In genomic region chr4:189858445-189858844, GRCh38 we compare ENCODE assay signal across 20 cellular contexts.
DNase-seq lines count a peak whose midpoint lies in the region; ATAC-seq and TF ChIP-seq lines count a peak whose summit lies in the region.
"Had no signal": no experiment of that assay in that cellular context is flagged by ENCODE, and none has a peak within 500 bp of the region (broad histone marks: within the 10 kb centered on the region; RNA-seq: fewer than 3 reads in every experiment).

No MANE protein-coding gene starts in this region.

- peaks cover 2% of the 10 kb centered on the region for H3K27me3 Mint-ChIP-seq in neural progenitor cell (ENCODE audit: insufficient read depth, low read depth)
- H3K27me3 Mint-ChIP-seq: T-helper 17 cell had no signal

- peaks cover 36% of the 10 kb centered on the region for H3K9me3 Mint-ChIP-seq in neural progenitor cell
- peaks cover 4% of the 10 kb centered on the region for H3K9me3 Mint-ChIP-seq in stimulated activated effector memory CD8-positive, alpha-beta T cell treated with anti-CD3 and anti-CD28 coated beads, Interleukin-12 subunit alpha, Interleukin-12 subunit beta, amount 100 ng/mL, for 72 hours

- no peak overlapping the region for H2AFZ ChIP-seq in neural progenitor cell (replicated peaks)

- H3F3A ChIP-seq in neural progenitor cell (ENCODE audit: low read depth), result no peaks in the 10 kb centered on the region

- H3K36me3 Mint-ChIP-seq in neural progenitor cell, result no peaks in the 10 kb centered on the region
- no peaks in the 10 kb centered on the region for H3K36me3 Mint-ChIP-seq in stimulated activated effector memory CD8-positive, alpha-beta T cell treated with anti-CD3 and anti-CD28 coated beads, Interleukin-12 subunit alpha, Interleukin-12 subunit beta, amount 100 ng/mL, for 72 hours

- peaks cover 2% of the 10 kb centered on the region for H3K4me1 Mint-ChIP-seq in neural progenitor cell
- H3K4me1 Mint-ChIP-seq in stimulated activated effector memory CD8-positive, alpha-beta T cell treated with anti-CD3 and anti-CD28 coated beads, Interleukin-12 subunit alpha, Interleukin-12 subunit beta, amount 100 ng/mL, for 72 hours, result no peaks in the 10 kb centered on the region
- H3K4me1 Mint-ChIP-seq: T-helper 17 cell had no signal

- POLR2A ChIA-PET in GM10248 (lab: Yijun Ruan, JAX), result no interaction called here

- no peaks in the 10 kb centered on the region for H3K36me3 ChIP-seq in neural progenitor cell
- H3K36me3 ChIP-seq: ovary, right lobe of liver, WERI-Rb-1 had no signal

- CTCF ChIA-PET in GM10248 (lab: Yijun Ruan, JAX), result no interaction called here

- H3K27ac ChIP-seq in neural progenitor cell, result no peak overlapping the region
- H3K27ac ChIP-seq: ovary, right lobe of liver, WERI-Rb-1 had no signal

- no peak overlapping the region for H3K4me2 ChIP-seq in neural progenitor cell

- H3K9me3 ChIP-seq in neural progenitor cell (ENCODE audit: low read depth), result no peaks in the 10 kb centered on the region
- H3K9me3 ChIP-seq: ovary, right lobe of liver had no signal

- H3K79me2 ChIP-seq in neural progenitor cell (ENCODE audit: low read depth), result no peaks in the 10 kb centered on the region

- peaks cover 11% of the 10 kb centered on the region for H3K4me1 ChIP-seq in neural progenitor cell
- H3K4me1 ChIP-seq: right lobe of liver had no signal

- H3K9ac ChIP-seq in neural progenitor cell, result no peak overlapping the region

- no peaks in the 10 kb centered on the region for H3K27me3 ChIP-seq in neural progenitor cell
- H3K27me3 ChIP-seq: ovary, right lobe of liver had no signal

- ATAC-seq in GM18867 (IDR thresholded peaks at IDR 0.05; ENCODE audit: unreplicated experiment) (peak; percentile 92), GM21619 (IDR thresholded peaks at IDR 0.05; ENCODE audit: unreplicated experiment) (peak; percentile 82), HG03432 (IDR thresholded peaks at IDR 0.05; ENCODE audit: unreplicated experiment) (peak; percentile 79)
- no peak for ATAC-seq in stimulated activated effector memory CD8-positive, alpha-beta T cell treated with anti-CD3 and anti-CD28 coated beads, Interleukin-12 subunit alpha, Interleukin-12 subunit beta, amount 100 ng/mL, for 72 hours
- no peak for ATAC-seq in activated CD4-positive, CD25-positive, alpha-beta regulatory T cell treated with anti-CD3 and anti-CD28 coated beads, Interleukin-2, amount 50 U/mL, for 24 hours
- ATAC-seq: right lobe of liver, T-helper 17 cell had no signal

- H4K20me1 ChIP-seq in neural progenitor cell (ENCODE audit: low read depth), result no peaks in the 10 kb centered on the region

- no peak for TF ChIP-seq CTCF in neural progenitor cell (IDR thresholded peaks at IDR 0.05)
- TF ChIP-seq CTCF in GM10248 (IDR thresholded peaks at IDR 0.05; ENCODE audit: control extremely low read depth, extremely low read depth, low read depth, missing control alignments), result no peak

- no peak overlapping the region for H3K27ac Mint-ChIP-seq in neural progenitor cell
- H3K27ac Mint-ChIP-seq in stimulated activated effector memory CD8-positive, alpha-beta T cell treated with anti-CD3 and anti-CD28 coated beads, Interleukin-12 subunit alpha, Interleukin-12 subunit beta, amount 100 ng/mL, for 72 hours, result no peak overlapping the region
- H3K27ac Mint-ChIP-seq: T-helper 17 cell had no signal

- H3K4me3 ChIP-seq in neural progenitor cell, result no peak overlapping the region
- H3K4me3 ChIP-seq: ovary, right lobe of liver had no signal

- DNase-seq in neural progenitor cell (ENCODE audit: low spot score), result peak; percentile 68
- no peak for DNase-seq in GM10248 (ENCODE audit: extremely low spot score)
- no peak for DNase-seq in stimulated activated effector memory CD8-positive, alpha-beta T cell treated with anti-CD3 and anti-CD28 coated beads, Interleukin-12 subunit alpha, Interleukin-12 subunit beta, amount 100 ng/mL, for 72 hours (ENCODE audit: low spot score in 2 of 2)
- DNase-seq: activated CD4-positive, alpha-beta T cell treated with anti-CD3 and anti-CD28 coated beads, Interleukin-2, amount 50 U/mL, for 48 hours; activated naive CD4-positive, alpha-beta T cell treated with anti-CD3 and anti-CD28 coated beads, Interleukin-2, amount 50 U/mL, for 16 hours; erythroblast; foreskin melanocyte; kidney; NCI-H1092 treated with DMSO at 0.1 percent for 48 hours; NCI-H2171; NCI-H69; ovary; right lobe of liver; stimulated activated naive CD4-positive, alpha-beta T cell; T-helper 17 cell; WERI-Rb-1 had no signal

- H3K4me3 Mint-ChIP-seq in neural progenitor cell, result no peak overlapping the region
- no peak overlapping the region for H3K4me3 Mint-ChIP-seq in stimulated activated effector memory CD8-positive, alpha-beta T cell treated with anti-CD3 and anti-CD28 coated beads, Interleukin-12 subunit alpha, Interleukin-12 subunit beta, amount 100 ng/mL, for 72 hours
- H3K4me3 Mint-ChIP-seq: T-helper 17 cell had no signal

Comparison
In these comparisons a context has a peak if more than half of its experiments do, and no peak if none do; other contexts are left out.
1. ATAC-seq: peak in GM18867 (single experiment), GM21619 (single experiment) and HG03432 (single experiment); none in stimulated activated effector memory CD8-positive, alpha-beta T cell treated with anti-CD3 and anti-CD28 coated beads, Interleukin-12 subunit alpha, Interleukin-12 subunit beta, amount 100 ng/mL, for 72 hours (single experiment) and activated CD4-positive, CD25-positive, alpha-beta regulatory T cell treated with anti-CD3 and anti-CD28 coated beads, Interleukin-2, amount 50 U/mL, for 24 hours (0 of 2).